ENCODE assay signal across 13 cellular contexts in genomic region chr6:2576499-2576898, GRCh38.
DNase-seq lines count a peak whose midpoint lies in the region; ATAC-seq, FAIRE-seq and TF ChIP-seq lines count a peak whose summit lies in the region.
"Had no signal": no experiment of that assay in that cellular context is flagged by ENCODE, and none has a peak within 500 bp of the region (broad histone marks: within the 10 kb centered on the region; RNA-seq: fewer than 3 reads in every experiment).

No MANE protein-coding gene starts in this region.

- H3K4me3 ChIP-seq in fibroblast of pulmonary artery (replicated peaks; ENCODE audit: low read depth, low read length), result no peak overlapping the region
- no peak overlapping the region for H3K4me3 ChIP-seq in mesodermal cell (ENCODE audit: extremely low read depth, insufficient read depth, low read length, poor library complexity, severe bottlenecking)
- H3K4me3 ChIP-seq: BLaER1, GM23248 had no signal

- TF ChIP-seq POLR2A in H54 (IDR thresholded peaks at IDR 0.05; ENCODE audit: low read depth, low read length), result no peak

- peaks cover 23% of the 10 kb centered on the region for H3K4me1 ChIP-seq in mesodermal cell (ENCODE audit: control insufficient read depth, insufficient read depth, low read length, poor library complexity, severe bottlenecking)

- peak overlapping the region; percentile 68 for H3K27ac ChIP-seq in mesodermal cell (ENCODE audit: low read depth, low read length, severe bottlenecking)
- H3K27ac ChIP-seq: BLaER1, GM23248 had no signal

- ATAC-seq in HG03039 (IDR thresholded peaks at IDR 0.05; ENCODE audit: unreplicated experiment) (no peak), SK-N-SH treated with all-trans-retinoic acid at 6 μM for 48 hours (no peak)

- TF ChIP-seq CTCF in fibroblast of pulmonary artery (IDR thresholded peaks at IDR 0.05; ENCODE audit: low read length, missing control alignments), result no peak

- no peaks in the 10 kb centered on the region for H3K36me3 ChIP-seq in mesodermal cell (ENCODE audit: control insufficient read depth, insufficient read depth, low read length)
- H3K36me3 ChIP-seq: BLaER1 had no signal

- no peak for FAIRE-seq in H54 (lab: Jason Lieb, UNC)

- 100% methylated on average over 1 of the region's 3 CpGs; no CpG with 5 or more reads in 1 of the 2 experiments for WGBS in mesodermal cell (ENCODE audit: insufficient coverage in 2 of 2), 2 experiments

- in situ Hi-C loops in SK-MEL-5 (cut with HindIII; ENCODE audit: low pct_unique_long_range_greater_than_20kb, low sequenced_read_pairs), result no loop called here

- no peaks in the 10 kb centered on the region for H3K9me3 ChIP-seq in mesodermal cell (ENCODE audit: control insufficient read depth, low read length)

- DNase-seq in SK-MEL-5 (ENCODE audit: low read depth, low spot score) (peak; percentile 81), fibroblast of pulmonary artery (ENCODE audit: low read depth) (peak; percentile 21), pulmonary artery endothelial cell (ENCODE audit: low read depth, low spot score) (peak; percentile 43), H54 (ENCODE audit: insufficient read length, low spot score) (no peak)
- DNase-seq: 8988T; AML-193; CD8-positive, alpha-beta memory T cell; GM23248; H7 had no signal

TF ChIP-seq in SK-N-SH treated with all-trans-retinoic acid at 6 μM for 48 hours, 23 proteins besides CTCF, POLR2A, EP300 and RAD21:
- TF ChIP-seq ZNF70 (CRISPR knock-in tag; IDR thresholded peaks at IDR 0.05) (no peak), TCF4 (CRISPR knock-in tag; IDR thresholded peaks at IDR 0.05; ENCODE audit: borderline replicate concordance) (no peak), RARB (CRISPR knock-in tag; IDR thresholded peaks at IDR 0.05) (no peak), CSDC2 (CRISPR knock-in tag; IDR thresholded peaks at IDR 0.05) (no peak), ZC3H10 (CRISPR knock-in tag; IDR thresholded peaks at IDR 0.05) (no peak), ARNTL (CRISPR knock-in tag; IDR thresholded peaks at IDR 0.05; ENCODE audit: borderline replicate concordance, low read depth) (no peak), PPARA (CRISPR knock-in tag; IDR thresholded peaks at IDR 0.05; ENCODE audit: borderline replicate concordance) (no peak), ISL1 (CRISPR knock-in tag; IDR thresholded peaks at IDR 0.05) (no peak)
TF ChIP-seq in SK-N-SH treated with all-trans-retinoic acid at 6 μM for 48 hours: peak in this region for 0.
